Comparison of ENCODE assay signal across 9 cellular contexts in genomic region chr1:67674260-67675011, GRCh38. TPM values are rescaled to one million over a fixed set of nuclear protein-coding genes. Genes with fewer than 3 reads are reported as not detected.
DNase-seq lines count a peak whose midpoint lies in the region; ATAC-seq, FAIRE-seq and TF ChIP-seq lines count a peak whose summit lies in the region.
"Had no signal": no experiment of that assay in that cellular context is flagged by ENCODE, and none has a peak within 500 bp of the region (broad histone marks: within the 10 kb centered on the region; RNA-seq: fewer than 3 reads in every experiment).

No MANE protein-coding gene starts in this region.

- H3K4me2 ChIP-seq in keratinocyte (ENCODE audit: control insufficient read depth, extremely low read depth, insufficient read depth, low read depth, low read length) (no peak overlapping the region), PC-3 (ENCODE audit: low read length) (no peak overlapping the region)
- H3K4me2 ChIP-seq: A549 had no signal

- peak overlapping the region; percentile 31 for H3K4me3 Mint-ChIP-seq in activated naive CD4-positive, alpha-beta T cell treated with anti-CD3 and anti-CD28 coated beads, Interleukin-2, amount 10 ng/mL, durations not matched to agents 7 days and 5 days

- H3K9me3 Mint-ChIP-seq in activated naive CD4-positive, alpha-beta T cell treated with anti-CD3 and anti-CD28 coated beads, Interleukin-2, amount 10 ng/mL, durations not matched to agents 7 days and 5 days = no peaks in the 10 kb centered on the region

- no peaks in the 10 kb centered on the region for H3K36me3 ChIP-seq in keratinocyte (ENCODE audit: control insufficient read depth in 2 of 2, extremely low read depth in 1 of 2, insufficient read depth in 2 of 2, low read length in 2 of 2)
- no peaks in the 10 kb centered on the region for H3K36me3 ChIP-seq in uterus
- H3K36me3 ChIP-seq in PC-3 (ENCODE audit: low read depth, low read length) = no peaks in the 10 kb centered on the region

- peak overlapping the region; percentile 46 for H2AFZ ChIP-seq in keratinocyte (ENCODE audit: control insufficient read depth, low read length)
- H2AFZ ChIP-seq in PC-3 (ENCODE audit: low read length) = no peak overlapping the region

- TF ChIP-seq CTCF in keratinocyte (optimal IDR thresholded peaks at IDR 0.05 in 1 of 3, IDR thresholded peaks at IDR 0.05 in 1 of 3, conservative IDR thresholded peaks at IDR 0.05 in 1 of 3; ENCODE audit: extremely low read depth in 1 of 3, insufficient read depth in 2 of 3, low read length in 3 of 3) = no peak
- TF ChIP-seq CTCF in uterus (IDR thresholded peaks at IDR 0.05) = no peak
- no peak for TF ChIP-seq CTCF in PC-3 (conservative IDR thresholded peaks at IDR 0.05; ENCODE audit: low read depth, low read length)

- H3K4me3 ChIP-seq in keratinocyte (ENCODE audit: control insufficient read depth in 2 of 3, extremely low read depth in 1 of 3, insufficient read depth in 2 of 3, low read depth in 1 of 3, low read length in 3 of 3) (no peak overlapping the region), uterus (no peak overlapping the region), PC-3 (ENCODE audit: low read length) (no peak overlapping the region)
- H3K4me3 ChIP-seq: A549 had no signal

- no peak; the same call in 1 of the 2 replicates for ATAC-seq in PC-3
- ATAC-seq: A549 had no signal

- no peaks in the 10 kb centered on the region for H4K20me1 ChIP-seq in keratinocyte (ENCODE audit: control insufficient read depth, extremely low read depth, insufficient read depth, low read length)
- no peaks in the 10 kb centered on the region for H4K20me1 ChIP-seq in PC-3 (ENCODE audit: low read length)

- intact Hi-C loops in uterus (cut with DNase I; ENCODE audit: low total_unique reads) = no loop called here
- intact Hi-C loops in PC-3 (cut with micrococcal nuclease) = no loop called here

- peaks cover 29% of the 10 kb centered on the region for H3K4me1 Mint-ChIP-seq in activated naive CD4-positive, alpha-beta T cell treated with anti-CD3 and anti-CD28 coated beads, Interleukin-2, amount 10 ng/mL, durations not matched to agents 7 days and 5 days

- POLR2A ChIA-PET in PC-3 (lab: Charles Lee; ENCODE audit: unreplicated experiment) = no interaction called here

- dilution Hi-C loops in keratinocyte (cut with MboI; ENCODE audit: extremely low pct_ligation_motif_present, low sequenced_read_pairs) = loop anchor here (25.0 kb wide), 1 partner anchor 137 kb away; no protein-coding TSS in a partner anchor

- peak; percentile 32 for FAIRE-seq in keratinocyte (lab: Jason Lieb, UNC)
- FAIRE-seq: A549 had no signal

- no peak overlapping the region for H3K27ac ChIP-seq in keratinocyte (ENCODE audit: control insufficient read depth, insufficient read depth, low read length)
- H3K27ac ChIP-seq in uterus = peak overlapping the region; percentile 55 to 62
- H3K27ac ChIP-seq in PC-3 (ENCODE audit: low read length) = no peak overlapping the region
- H3K27ac ChIP-seq: A549 had no signal

- peaks cover 18% of the 10 kb centered on the region for H3K27me3 Mint-ChIP-seq in activated naive CD4-positive, alpha-beta T cell treated with anti-CD3 and anti-CD28 coated beads, Interleukin-2, amount 10 ng/mL, durations not matched to agents 7 days and 5 days

- no peak for TF ChIP-seq POLR2A in uterus (IDR thresholded peaks at IDR 0.05)

- BruUV-seq in PC-3 (replicated peaks; lab: Mats Ljungman, UMichigan) = no TSS peak

- no peak overlapping the region for H3K9ac ChIP-seq in keratinocyte (ENCODE audit: control insufficient read depth, extremely low read depth, insufficient read depth, low read length)
- no peak overlapping the region for H3K9ac ChIP-seq in PC-3 (ENCODE audit: low read length)

- no peaks in the 10 kb centered on the region for H3K27me3 ChIP-seq in keratinocyte (ENCODE audit: control insufficient read depth, extremely low read depth, insufficient read depth, low read length)
- no peaks in the 10 kb centered on the region for H3K27me3 ChIP-seq in uterus
- no peaks in the 10 kb centered on the region for H3K27me3 ChIP-seq in PC-3 (ENCODE audit: low read length)

- CTCF ChIA-PET in activated naive CD4-positive, alpha-beta T cell treated with anti-CD3 and anti-CD28 coated beads, Interleukin-2, amount 10 ng/mL, durations not matched to agents 7 days and 5 days (lab: Charles Lee) = interaction anchor here (0.6 to 2.7 kb wide), 6 partner anchors 11 to 1062 kb away, joined by 3 to 17 read pairs (median 4); partner anchors contain the start of gene GADD45A
- CTCF ChIA-PET in PC-3 (lab: Charles Lee) = no interaction called here

- no peaks in the 10 kb centered on the region for H3K36me3 Mint-ChIP-seq in activated naive CD4-positive, alpha-beta T cell treated with anti-CD3 and anti-CD28 coated beads, Interleukin-2, amount 10 ng/mL, durations not matched to agents 7 days and 5 days

- DNase-seq in NCI-H2227 (lab: John Stamatoyannopoulos, UW; ENCODE audit: unreplicated experiment) (peak; percentile 32), NCI-H2227 treated with DMSO at 0.1 percent for 48 hours (lab: John Stamatoyannopoulos, UW) (no peak), NCI-H82 (lab: John Stamatoyannopoulos, UW) (peak; percentile 97), keratinocyte (ENCODE audit: low read depth, low spot score) (no peak), uterus (peak; percentile 38 to 77), PC-3 (no peak), glomerular visceral epithelial cell (ENCODE audit: extremely low spot score) (no peak)
- DNase-seq in activated naive CD4-positive, alpha-beta T cell treated with anti-CD3 and anti-CD28 coated beads, Interleukin-2, amount 10 ng/mL, durations not matched to agents 7 days and 5 days = peak; percentile 70

- H3K9me3 ChIP-seq in keratinocyte (ENCODE audit: control insufficient read depth, low read depth, low read length) (no peaks in the 10 kb centered on the region), uterus (no peaks in the 10 kb centered on the region), PC-3 (ENCODE audit: low read length) (no peaks in the 10 kb centered on the region)
- H3K9me3 ChIP-seq: A549 had no signal

- H3K4me1 ChIP-seq in keratinocyte (ENCODE audit: control insufficient read depth, extremely low read depth, insufficient read depth, low read length) (peaks cover 6% of the 10 kb centered on the region), uterus (peaks cover 0 to 8% of the 10 kb centered on the region in 2 donors), PC-3 (ENCODE audit: insufficient read depth, low read length) (peaks cover 13% of the 10 kb centered on the region; the same call in 1 of the 2 replicates)

- H3K79me2 ChIP-seq in keratinocyte (ENCODE audit: control insufficient read depth, insufficient read depth, low read length) = no peaks in the 10 kb centered on the region
- no peaks in the 10 kb centered on the region for H3K79me2 ChIP-seq in PC-3 (ENCODE audit: low read length)

- no peaks in the 10 kb centered on the region for H3F3A ChIP-seq in PC-3 (ENCODE audit: low read length, unreplicated experiment)

- peak overlapping the region; percentile 85 for H3K27ac Mint-ChIP-seq in activated naive CD4-positive, alpha-beta T cell treated with anti-CD3 and anti-CD28 coated beads, Interleukin-2, amount 10 ng/mL, durations not matched to agents 7 days and 5 days

- H3K9me1 ChIP-seq in keratinocyte (ENCODE audit: control insufficient read depth, extremely low read depth, insufficient read depth, low read length) = no peaks in the 10 kb centered on the region

- H3K9me2 ChIP-seq in PC-3 (replicated peaks; ENCODE audit: low read length) = no peaks in the 10 kb centered on the region

RNA-seq across cellular contexts. Expression of gene GADD45A, which starts 10.6 kb away (rescaled TPM):
- 109 to 151 TPM (median 124 TPM) in 3 replicates for polyA plus RNA-seq in keratinocyte
- 1,390 TPM for polyA plus RNA-seq in keratinocyte (2011; ENCODE audit: low read depth)
- polyA plus RNA-seq in keratinocyte (2011; cell fraction: cytosol; rRNA removed) = 126 and 131 TPM in 2 replicates
- polyA plus RNA-seq in keratinocyte (2011; cell fraction: nucleus; rRNA removed) = 339 and 428 TPM in 2 replicates
- polyA plus RNA-seq in keratinocyte (2012; ENCODE audit: low replicate concordance) = 154 and 570 TPM in 2 replicates
- 14.5 to 23.3 TPM (median 21.1 TPM) in 3 replicates for polyA minus RNA-seq in keratinocyte
- polyA minus RNA-seq in keratinocyte (2011; cell fraction: cytosol; rRNA and poly(A)+ RNA removed) = 74.4 TPM
- polyA minus RNA-seq in keratinocyte (2011; cell fraction: nucleus; rRNA and poly(A)+ RNA removed) = 88.8 and 96.5 TPM in 2 replicates
- total RNA-seq in uterus (10 to 100 TPM; 11.1 to 35.6 (median 20.3) TPM), PC-3 (2014; rRNA removed) (129 and 153 TPM in 2 replicates)

Comparison
In these comparisons a context has a peak if more than half of its experiments do, and no peak if none do; other contexts are left out.
1. DNase-seq: peak in NCI-H2227 (single experiment), NCI-H82 (single experiment), activated naive CD4-positive, alpha-beta T cell treated with anti-CD3 and anti-CD28 coated beads, Interleukin-2, amount 10 ng/mL, durations not matched to agents 7 days and 5 days (single experiment) and uterus (2 of 2); none in NCI-H2227 treated with DMSO at 0.1 percent for 48 hours (single experiment), keratinocyte (single experiment), PC-3 (single experiment) and glomerular visceral epithelial cell (single experiment).
2. H3K27ac ChIP-seq: peak in uterus (2 of 2); none in keratinocyte (single experiment) and PC-3 (single experiment).